In genomic region chr18:74230922-74231714, GRCh38 we compare ENCODE assay signal across 20 cellular contexts.
"Had no signal": no experiment of that assay in that cellular context is flagged by ENCODE, and none has a peak within 500 bp of the region (broad histone marks: within the 10 kb centered on the region; RNA-seq: fewer than 3 reads in every experiment).

No MANE protein-coding gene starts in this region.

- H3K4me3 ChIP-seq: colonic mucosa, esophagus muscularis mucosa, lung, psoas muscle, tibial artery, uterus had no signal

- H3K27me3 Mint-ChIP-seq: activated CD8-positive, alpha-beta T cell treated with anti-CD3 and anti-CD28 coated beads for 36 hours had no signal

- DNase-seq: activated CD4-positive, alpha-beta T cell treated with anti-CD3 and anti-CD28 coated beads for 48 hours; activated CD8-positive, alpha-beta T cell treated with anti-CD3 and anti-CD28 coated beads for 36 hours; activated effector memory CD4-positive, alpha-beta T cell treated with Interleukin-2 at 50 U/mL for 16 hours; activated T-cell treated with anti-CD3 and anti-CD28 coated beads, Interleukin-2, amount 50 U/mL, for 4 hours; central memory CD4-positive, alpha-beta T cell; colonic mucosa; hippocampal formation; kidney glomerular epithelial cell; midbrain; psoas muscle; stimulated activated CD4-positive, alpha-beta T cell treated with anti-CD3 and anti-CD28 coated beads, Interleukin-1b, Interleukin-23, amount 100 ng/mL, for 48 hours; tibial artery; uterus had no signal

- FAIRE-seq: endometrium had no signal

- H3K27me3 ChIP-seq: colonic mucosa, esophagus muscularis mucosa, tibial artery, uterus had no signal

- H3K9me3 Mint-ChIP-seq: activated CD8-positive, alpha-beta T cell treated with anti-CD3 and anti-CD28 coated beads for 36 hours; activated naive CD4-positive, alpha-beta T cell treated with anti-CD3 and anti-CD28 coated beads, Interleukin-2, amount 50 U/mL, for 72 hours; activated T-cell treated with anti-CD3 and anti-CD28 coated beads, Interleukin-2, amount 50 U/mL, for 4 hours; neural crest cell; T-helper 1 cell treated with Interleukin-12 subunit alpha and Interleukin-12 subunit beta and Interleukin-4 antibody, amounts not matched to agents 30 μg/mL and 1 μg/mL, for 36 hours had no signal

- H3K4me3 Mint-ChIP-seq: activated CD8-positive, alpha-beta T cell treated with anti-CD3 and anti-CD28 coated beads for 36 hours; activated T-cell treated with anti-CD3 and anti-CD28 coated beads, Interleukin-2, amount 50 U/mL, for 4 hours; neural crest cell; T-helper 1 cell treated with Interleukin-12 subunit alpha and Interleukin-12 subunit beta and Interleukin-4 antibody, amounts not matched to agents 30 μg/mL and 1 μg/mL, for 36 hours had no signal

- H3K4me1 ChIP-seq: colonic mucosa, psoas muscle, uterus had no signal

- H3K9me3 ChIP-seq: colonic mucosa, esophagus muscularis mucosa, psoas muscle, tibial artery, uterus had no signal

- H3K27ac ChIP-seq: colonic mucosa, esophagus muscularis mucosa, psoas muscle, tibial artery, uterus had no signal

- H3K36me3 Mint-ChIP-seq: activated naive CD4-positive, alpha-beta T cell treated with anti-CD3 and anti-CD28 coated beads, Interleukin-2, amount 50 U/mL, for 72 hours had no signal

- H3K27ac Mint-ChIP-seq: activated CD8-positive, alpha-beta T cell treated with anti-CD3 and anti-CD28 coated beads for 36 hours; T-helper 1 cell treated with Interleukin-12 subunit alpha and Interleukin-12 subunit beta and Interleukin-4 antibody, amounts not matched to agents 30 μg/mL and 1 μg/mL, for 36 hours had no signal

- ATAC-seq: activated CD8-positive, alpha-beta T cell treated with anti-CD3 and anti-CD28 coated beads for 36 hours; activated naive CD4-positive, alpha-beta T cell treated with anti-CD3 and anti-CD28 coated beads, Interleukin-2, amount 50 U/mL, for 72 hours; activated T-cell treated with anti-CD3 and anti-CD28 coated beads, Interleukin-2, amount 50 U/mL, for 4 hours; psoas muscle; sciatic nerve had no signal

- H3K36me3 ChIP-seq: colonic mucosa, esophagus muscularis mucosa, tibial artery, uterus had no signal
